23 cellular contexts compared by ENCODE assay signal in genomic region chr1:34978926-34979325, GRCh38. TPM values are rescaled to one million over a fixed set of nuclear protein-coding genes. Genes with fewer than 3 reads are reported as not detected.
DNase-seq lines count a peak whose midpoint lies in the region; ATAC-seq and TF ChIP-seq lines count a peak whose summit lies in the region.
"Had no signal": no experiment of that assay in that cellular context is flagged by ENCODE, and none has a peak within 500 bp of the region (broad histone marks: within the 10 kb centered on the region; RNA-seq: fewer than 3 reads in every experiment).

No MANE protein-coding gene starts in this region.

- ATAC-seq in stimulated activated naive CD8-positive, alpha-beta T cell treated with anti-CD3 and anti-CD28 coated beads, Interleukin-15, Interleukin-2, amounts not matched to agents 100 U/mL and 50 U/mL, for 24 hours = no peak
- ATAC-seq in naive thymus-derived CD8-positive, alpha-beta T cell = no peak
- ATAC-seq: Right ventricle myocardium inferior had no signal

- POLR2A ChIA-PET in naive thymus-derived CD8-positive, alpha-beta T cell (lab: Charles Lee) = no interaction called here

- no peak for TF ChIP-seq POLR2A in esophagus squamous epithelium (IDR thresholded peaks at IDR 0.05)

- WGBS in esophagus squamous epithelium, 2 donors = 73 to 75% methylated on average over 4 to 5 of the region's 7 CpGs

- H3K27me3 ChIP-seq in esophagus squamous epithelium = no peaks in the 10 kb centered on the region
- H3K27me3 ChIP-seq: Peyer's patch had no signal

- peaks cover 31% of the 10 kb centered on the region for H3K4me1 Mint-ChIP-seq in stimulated activated naive CD8-positive, alpha-beta T cell treated with anti-CD3 and anti-CD28 coated beads, Interleukin-15, Interleukin-2, amounts not matched to agents 100 ng/mL and 50 ng/mL, for 24 hours (ENCODE audit: low read depth)
- peaks cover 19 to 43% (median 41%) of the 10 kb centered on the region in 4 donors for H3K4me1 Mint-ChIP-seq in naive thymus-derived CD8-positive, alpha-beta T cell

- H3K4me1 ChIP-seq in esophagus squamous epithelium = peaks cover 3 to 13% (median 8%) of the 10 kb centered on the region in 3 donors

- H3K4me3 ChIP-seq in esophagus squamous epithelium = no peak overlapping the region
- H3K4me3 ChIP-seq: HAP-1, Peyer's patch, SK-N-MC had no signal

- H3K9me3 Mint-ChIP-seq in stimulated activated naive CD8-positive, alpha-beta T cell treated with anti-CD3 and anti-CD28 coated beads, Interleukin-15, Interleukin-2, amounts not matched to agents 100 ng/mL and 50 ng/mL, for 24 hours = peaks cover 4% of the 10 kb centered on the region
- peaks cover 0 to 9% (median 0%) of the 10 kb centered on the region in 9 donors for H3K9me3 Mint-ChIP-seq in naive thymus-derived CD8-positive, alpha-beta T cell
- H3K9me3 Mint-ChIP-seq: IgD-negative memory B cell had no signal

- no peak for TF ChIP-seq CTCF in VCaP (conservative IDR thresholded peaks at IDR 0.05)
- TF ChIP-seq CTCF in esophagus squamous epithelium (IDR thresholded peaks at IDR 0.05) = no peak

- H3K27ac ChIP-seq in VCaP (peak overlapping the region; percentile 41; the same call in 1 of the 2 replicates), esophagus squamous epithelium (no peak overlapping the region)
- H3K27ac ChIP-seq: Peyer's patch, SK-N-MC had no signal

- peak overlapping the region; percentile 49 for H3K27ac Mint-ChIP-seq in stimulated activated naive CD8-positive, alpha-beta T cell treated with anti-CD3 and anti-CD28 coated beads, Interleukin-15, Interleukin-2, amounts not matched to agents 100 ng/mL and 50 ng/mL, for 24 hours
- H3K27ac Mint-ChIP-seq in naive thymus-derived CD8-positive, alpha-beta T cell = peak overlapping the region in 7 of 10 donors; percentile 43 to 86 (median 68)

- H3K9me3 ChIP-seq in esophagus squamous epithelium = no peaks in the 10 kb centered on the region
- H3K9me3 ChIP-seq: HAP-1, Peyer's patch had no signal

- DNase-seq in stimulated activated naive CD8-positive, alpha-beta T cell treated with anti-CD3 and anti-CD28 coated beads, Interleukin-15, Interleukin-2, amounts not matched to agents 100 U/mL and 50 U/mL, for 24 hours = no peak
- DNase-seq in naive thymus-derived CD8-positive, alpha-beta T cell = no peak
- DNase-seq in esophagus squamous epithelium (lab: John Stamatoyannopoulos, UW) (no peak), posterior cingulate gyrus (no peak)
- DNase-seq in stimulated activated CD4-positive, alpha-beta T cell treated with anti-CD3 and anti-CD28 coated beads, Interleukin-4, amount 100 ng/mL, for 4 hours = no peak
- DNase-seq: ACHN; COR-L47; DMS 273 treated with DMSO at 0.1 percent for 48 hours; NCI-H1092 treated with DMSO at 0.1 percent for 48 hours; NCI-H146; NCI-H2029 treated with DMSO at 0.1 percent for 48 hours; NCI-H2171; NCI-H446; NCI-H526 treated with DMSO at 0.1 percent for 48 hours; NK-92 treated with Interleukin-12 subunit alpha and Interleukin-12 subunit beta, amount 100 ng/mL, for 24 hours; Peyer's patch had no signal

- peaks cover 0 to 31% (median 0%) of the 10 kb centered on the region in 3 donors for H3K36me3 ChIP-seq in esophagus squamous epithelium
- H3K36me3 ChIP-seq: HAP-1, Peyer's patch had no signal

- peaks cover 32% of the 10 kb centered on the region for H3K36me3 Mint-ChIP-seq in stimulated activated naive CD8-positive, alpha-beta T cell treated with anti-CD3 and anti-CD28 coated beads, Interleukin-15, Interleukin-2, amounts not matched to agents 100 ng/mL and 50 ng/mL, for 24 hours (ENCODE audit: low read depth)
- H3K36me3 Mint-ChIP-seq in naive thymus-derived CD8-positive, alpha-beta T cell = peaks cover 6 to 25% (median 15%) of the 10 kb centered on the region in 3 donors

- intact Hi-C loops in esophagus squamous epithelium (cut with DNase I) = no loop called here
- intact Hi-C loops in posterior cingulate gyrus (cut with DNase I) = no loop called here

- no peak overlapping the region for H3K4me3 Mint-ChIP-seq in stimulated activated naive CD8-positive, alpha-beta T cell treated with anti-CD3 and anti-CD28 coated beads, Interleukin-15, Interleukin-2, amounts not matched to agents 100 ng/mL and 50 ng/mL, for 24 hours
- H3K4me3 Mint-ChIP-seq in naive thymus-derived CD8-positive, alpha-beta T cell = no peak overlapping the region
- H3K4me3 Mint-ChIP-seq: CD14-positive monocyte, IgD-negative memory B cell had no signal

- H3K27me3 Mint-ChIP-seq in stimulated activated naive CD8-positive, alpha-beta T cell treated with anti-CD3 and anti-CD28 coated beads, Interleukin-15, Interleukin-2, amounts not matched to agents 100 ng/mL and 50 ng/mL, for 24 hours = no peaks in the 10 kb centered on the region
- H3K27me3 Mint-ChIP-seq in naive thymus-derived CD8-positive, alpha-beta T cell = no peaks in the 10 kb centered on the region
- H3K27me3 Mint-ChIP-seq: IgD-negative memory B cell had no signal

RNA-seq across cellular contexts. Expression of gene TMEM35B, which starts 6.2 kb away (rescaled TPM):
- total RNA-seq in naive thymus-derived CD8-positive, alpha-beta T cell = 10 to 100 TPM; 34.3 to 36.4 TPM
- 100 to 1,000 TPM; 145 to 154 (median 146) TPM for polyA plus RNA-seq in naive thymus-derived CD8-positive, alpha-beta T cell
- 10 to 100 TPM in 2 of 4 donors, 1 to 10 TPM in 2; 3.3 to 28.0 (median 16.1) TPM for total RNA-seq in esophagus squamous epithelium

RNA-seq across cellular contexts. Expression of gene DLGAP3, which starts 49.5 kb away (rescaled TPM):
- total RNA-seq in naive thymus-derived CD8-positive, alpha-beta T cell = under 1 TPM; 0.77 to 0.81 TPM
- under 1 TPM; 0.06 to 0.27 (median 0.16) TPM for polyA plus RNA-seq in naive thymus-derived CD8-positive, alpha-beta T cell
- under 1 TPM in 2 of 4 donors, not detected in 2; 0.18 to 0.19 TPM for total RNA-seq in esophagus squamous epithelium

RNA-seq across cellular contexts. Expression of gene ZMYM6, which starts 52.8 kb away (rescaled TPM):
- total RNA-seq in naive thymus-derived CD8-positive, alpha-beta T cell = 10 to 100 TPM; 55.2 to 55.5 TPM
- polyA plus RNA-seq in naive thymus-derived CD8-positive, alpha-beta T cell = 1 to 10 TPM; 6.9 to 9.9 (median 9.6) TPM
- total RNA-seq in esophagus squamous epithelium = 10 to 100 TPM in 3 of 4 donors, 1 to 10 TPM in 1; 9.7 to 23.8 (median 15.5) TPM
